ENCODE assay signal across 1 cellular context in genomic region chr10:24891823-24892222, GRCh38.
A peak's percentile ranks its signal among the peaks of the same experiment; 100 is the strongest.
TF ChIP-seq lines count a peak whose summit lies in the region.

No MANE protein-coding gene starts in this region.

TF ChIP-seq in HEK293, 187 proteins besides CTCF, POLR2A, EP300 and RAD21 (continued from another document and continues in another):
- TF ChIP-seq ZNF488 (tag by site-specific recombination; IDR thresholded peaks at IDR 0.05) (no peak), ZNF146 (tag by site-specific recombination; IDR thresholded peaks at IDR 0.05) (no peak), ZNF596 (tag by site-specific recombination; IDR thresholded peaks at IDR 0.05) (no peak), ZNF2 (tag by site-specific recombination; IDR thresholded peaks at IDR 0.05) (0 out of 2 replicates have a peak, but pooled peaks have one; percentile 35), ZNF280D (tag by site-specific recombination; IDR thresholded peaks at IDR 0.05) (no peak), INSM2 (tag by site-specific recombination; IDR thresholded peaks at IDR 0.05) (peak; percentile 84), ZNF175 (tag by site-specific recombination; IDR thresholded peaks at IDR 0.05) (no peak), EGR2 (tag by site-specific recombination; IDR thresholded peaks at IDR 0.05; ENCODE audit: low read depth) (0 out of 2 replicates have a peak, but pooled peaks have one; percentile 13), ZNF658 (tag by site-specific recombination; IDR thresholded peaks at IDR 0.05) (no peak), ZNF202 (tag by site-specific recombination; IDR thresholded peaks at IDR 0.05; ENCODE audit: borderline replicate concordance) (no peak), ZFP37 (tag by site-specific recombination; IDR thresholded peaks at IDR 0.05) (0 out of 2 replicates have a peak, but pooled peaks have one; percentile 53), ZNF747 (tag by site-specific recombination; IDR thresholded peaks at IDR 0.05) (no peak), PBX3 (CRISPR knock-in tag; IDR thresholded peaks at IDR 0.05) (no peak), KLF1 (tag by site-specific recombination; IDR thresholded peaks at IDR 0.05) (no peak), ZNF266 (tag by site-specific recombination; IDR thresholded peaks at IDR 0.05; ENCODE audit: low read depth) (no peak), ZNF645 (tag by site-specific recombination; IDR thresholded peaks at IDR 0.05) (no peak), YY1 (tag by site-specific recombination; IDR thresholded peaks at IDR 0.05) (no peak), PRDM1 (tag by site-specific recombination; IDR thresholded peaks at IDR 0.05) (no peak), ZNF239 (tag by site-specific recombination; IDR thresholded peaks at IDR 0.05) (no peak), MEIS1 (CRISPR knock-in tag; IDR thresholded peaks at IDR 0.05; ENCODE audit: borderline replicate concordance) (no peak), ZNF521 (tag by site-specific recombination; IDR thresholded peaks at IDR 0.05) (no peak), ZNF354C (tag by site-specific recombination; IDR thresholded peaks at IDR 0.05; ENCODE audit: borderline replicate concordance, low read depth) (no peak), WT1 (tag by site-specific recombination; IDR thresholded peaks at IDR 0.05) (peak; percentile 94), ZFP69B (tag by site-specific recombination; IDR thresholded peaks at IDR 0.05) (peak; percentile 48), TCF7L2 (IDR thresholded peaks at IDR 0.05; ENCODE audit: borderline replicate concordance, low read depth, low read length) (no peak), ZNF585B (tag by site-specific recombination; IDR thresholded peaks at IDR 0.05) (no peak), ZNF704 (tag by site-specific recombination; IDR thresholded peaks at IDR 0.05) (no peak), ZFP3 (tag by site-specific recombination; IDR thresholded peaks at IDR 0.05; ENCODE audit: low read depth) (no peak), SP2 (tag by site-specific recombination; IDR thresholded peaks at IDR 0.05) (no peak), PRDM2 (tag by site-specific recombination; IDR thresholded peaks at IDR 0.05; ENCODE audit: borderline replicate concordance) (no peak), ZNF169 (tag by site-specific recombination; IDR thresholded peaks at IDR 0.05) (no peak), ZNF148 (tag by site-specific recombination; IDR thresholded peaks at IDR 0.05; ENCODE audit: borderline replicate concordance) (no peak), TSHZ1 (tag by site-specific recombination; IDR thresholded peaks at IDR 0.05; ENCODE audit: borderline replicate concordance) (peak; percentile 92), ZBTB26 (tag by site-specific recombination; optimal IDR thresholded peaks at IDR 0.05) (no peak)
